In the genomic region with DNA sequence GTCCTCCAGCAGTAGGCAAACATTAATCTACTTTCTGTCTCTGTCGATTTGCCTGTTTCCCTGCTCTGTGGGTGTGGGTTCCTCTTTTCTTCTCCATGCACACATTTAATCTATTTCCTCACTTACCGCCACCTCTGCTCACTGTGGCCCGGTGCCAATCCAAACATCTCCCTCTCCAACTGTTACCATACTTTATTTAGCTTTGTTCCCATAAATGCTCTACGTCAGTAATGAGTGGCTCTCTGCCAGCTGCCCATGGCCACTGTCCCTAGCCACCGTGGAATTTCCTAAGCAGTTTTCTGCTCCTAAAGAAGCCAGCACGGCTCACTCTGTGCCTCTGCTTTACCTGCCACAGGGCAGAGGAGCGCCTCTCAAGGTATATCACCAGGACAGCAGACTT, we compare ENCODE assay signal across 1 cellular context.
A peak's percentile ranks its signal among the peaks of the same experiment; 100 is the strongest.
TF ChIP-seq lines count a peak whose summit lies in the region.

No MANE protein-coding gene starts in this region.

TF ChIP-seq in HepG2, 621 proteins besides CTCF, POLR2A, EP300 and RAD21 (continued from another document and continues in another):
- TF ChIP-seq, protein P1, sequence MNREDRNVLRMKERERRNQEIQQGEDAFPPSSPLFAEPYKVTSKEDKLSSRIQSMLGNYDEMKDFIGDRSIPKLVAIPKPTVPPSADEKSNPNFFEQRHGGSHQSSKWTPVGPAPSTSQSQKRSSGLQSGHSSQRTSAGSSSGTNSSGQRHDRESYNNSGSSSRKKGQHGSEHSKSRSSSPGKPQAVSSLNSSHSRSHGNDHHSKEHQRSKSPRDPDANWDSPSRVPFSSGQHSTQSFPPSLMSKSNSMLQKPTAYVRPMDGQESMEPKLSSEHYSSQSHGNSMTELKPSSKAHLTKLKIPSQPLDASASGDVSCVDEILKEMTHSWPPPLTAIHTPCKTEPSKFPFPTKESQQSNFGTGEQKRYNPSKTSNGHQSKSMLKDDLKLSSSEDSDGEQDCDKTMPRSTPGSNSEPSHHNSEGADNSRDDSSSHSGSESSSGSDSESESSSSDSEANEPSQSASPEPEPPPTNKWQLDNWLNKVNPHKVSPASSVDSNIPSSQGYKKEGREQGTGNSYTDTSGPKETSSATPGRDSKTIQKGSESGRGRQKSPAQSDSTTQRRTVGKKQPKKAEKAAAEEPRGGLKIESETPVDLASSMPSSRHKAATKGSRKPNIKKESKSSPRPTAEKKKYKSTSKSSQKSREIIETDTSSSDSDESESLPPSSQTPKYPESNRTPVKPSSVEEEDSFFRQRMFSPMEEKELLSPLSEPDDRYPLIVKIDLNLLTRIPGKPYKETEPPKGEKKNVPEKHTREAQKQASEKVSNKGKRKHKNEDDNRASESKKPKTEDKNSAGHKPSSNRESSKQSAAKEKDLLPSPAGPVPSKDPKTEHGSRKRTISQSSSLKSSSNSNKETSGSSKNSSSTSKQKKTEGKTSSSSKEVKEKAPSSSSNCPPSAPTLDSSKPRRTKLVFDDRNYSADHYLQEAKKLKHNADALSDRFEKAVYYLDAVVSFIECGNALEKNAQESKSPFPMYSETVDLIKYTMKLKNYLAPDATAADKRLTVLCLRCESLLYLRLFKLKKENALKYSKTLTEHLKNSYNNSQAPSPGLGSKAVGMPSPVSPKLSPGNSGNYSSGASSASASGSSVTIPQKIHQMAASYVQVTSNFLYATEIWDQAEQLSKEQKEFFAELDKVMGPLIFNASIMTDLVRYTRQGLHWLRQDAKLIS (CRISPR knock-in tag; IDR thresholded peaks at IDR 0.05) = no peak
- TF ChIP-seq, protein P2, sequence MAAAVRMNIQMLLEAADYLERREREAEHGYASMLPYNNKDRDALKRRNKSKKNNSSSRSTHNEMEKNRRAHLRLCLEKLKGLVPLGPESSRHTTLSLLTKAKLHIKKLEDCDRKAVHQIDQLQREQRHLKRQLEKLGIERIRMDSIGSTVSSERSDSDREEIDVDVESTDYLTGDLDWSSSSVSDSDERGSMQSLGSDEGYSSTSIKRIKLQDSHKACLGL (CRISPR knock-in tag; IDR thresholded peaks at IDR 0.05) = no peak
- TF ChIP-seq, protein P3, sequence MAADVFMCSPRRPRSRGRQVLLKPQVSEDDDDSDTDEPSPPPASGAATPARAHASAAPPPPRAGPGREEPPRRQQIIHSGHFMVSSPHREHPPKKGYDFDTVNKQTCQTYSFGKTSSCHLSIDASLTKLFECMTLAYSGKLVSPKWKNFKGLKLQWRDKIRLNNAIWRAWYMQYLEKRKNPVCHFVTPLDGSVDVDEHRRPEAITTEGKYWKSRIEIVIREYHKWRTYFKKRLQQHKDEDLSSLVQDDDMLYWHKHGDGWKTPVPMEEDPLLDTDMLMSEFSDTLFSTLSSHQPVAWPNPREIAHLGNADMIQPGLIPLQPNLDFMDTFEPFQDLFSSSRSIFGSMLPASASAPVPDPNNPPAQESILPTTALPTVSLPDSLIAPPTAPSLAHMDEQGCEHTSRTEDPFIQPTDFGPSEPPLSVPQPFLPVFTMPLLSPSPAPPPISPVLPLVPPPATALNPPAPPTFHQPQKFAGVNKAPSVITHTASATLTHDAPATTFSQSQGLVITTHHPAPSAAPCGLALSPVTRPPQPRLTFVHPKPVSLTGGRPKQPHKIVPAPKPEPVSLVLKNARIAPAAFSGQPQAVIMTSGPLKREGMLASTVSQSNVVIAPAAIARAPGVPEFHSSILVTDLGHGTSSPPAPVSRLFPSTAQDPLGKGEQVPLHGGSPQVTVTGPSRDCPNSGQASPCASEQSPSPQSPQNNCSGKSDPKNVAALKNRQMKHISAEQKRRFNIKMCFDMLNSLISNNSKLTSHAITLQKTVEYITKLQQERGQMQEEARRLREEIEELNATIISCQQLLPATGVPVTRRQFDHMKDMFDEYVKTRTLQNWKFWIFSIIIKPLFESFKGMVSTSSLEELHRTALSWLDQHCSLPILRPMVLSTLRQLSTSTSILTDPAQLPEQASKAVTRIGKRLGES (CRISPR knock-in tag; IDR thresholded peaks at IDR 0.05; ENCODE audit: borderline replicate concordance) = no peak
- no peak for TF ChIP-seq ZNF264 (CRISPR knock-in tag; IDR thresholded peaks at IDR 0.05)
- TF ChIP-seq ZZZ3 (CRISPR knock-in tag; IDR thresholded peaks at IDR 0.05; ENCODE audit: borderline replicate concordance) = no peak
- no peak for TF ChIP-seq ZNF101 (CRISPR knock-in tag; IDR thresholded peaks at IDR 0.05; ENCODE audit: borderline replicate concordance, low read depth)
- TF ChIP-seq, protein P4, sequence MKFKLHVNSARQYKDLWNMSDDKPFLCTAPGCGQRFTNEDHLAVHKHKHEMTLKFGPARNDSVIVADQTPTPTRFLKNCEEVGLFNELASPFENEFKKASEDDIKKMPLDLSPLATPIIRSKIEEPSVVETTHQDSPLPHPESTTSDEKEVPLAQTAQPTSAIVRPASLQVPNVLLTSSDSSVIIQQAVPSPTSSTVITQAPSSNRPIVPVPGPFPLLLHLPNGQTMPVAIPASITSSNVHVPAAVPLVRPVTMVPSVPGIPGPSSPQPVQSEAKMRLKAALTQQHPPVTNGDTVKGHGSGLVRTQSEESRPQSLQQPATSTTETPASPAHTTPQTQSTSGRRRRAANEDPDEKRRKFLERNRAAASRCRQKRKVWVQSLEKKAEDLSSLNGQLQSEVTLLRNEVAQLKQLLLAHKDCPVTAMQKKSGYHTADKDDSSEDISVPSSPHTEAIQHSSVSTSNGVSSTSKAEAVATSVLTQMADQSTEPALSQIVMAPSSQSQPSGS (CRISPR knock-in tag; IDR thresholded peaks at IDR 0.05) = no peak
- TF ChIP-seq NRL (CRISPR knock-in tag; IDR thresholded peaks at IDR 0.05; ENCODE audit: borderline replicate concordance) = no peak
- no peak for TF ChIP-seq ZNF556 (CRISPR knock-in tag; IDR thresholded peaks at IDR 0.05; ENCODE audit: borderline replicate concordance)
- TF ChIP-seq SP5 (CRISPR knock-in tag; IDR thresholded peaks at IDR 0.05; ENCODE audit: borderline replicate concordance, low read depth) = no peak
- TF ChIP-seq ZNF550 (CRISPR knock-in tag; IDR thresholded peaks at IDR 0.05; ENCODE audit: borderline replicate concordance) = no peak
- no peak for TF ChIP-seq ZNF570 (CRISPR knock-in tag; IDR thresholded peaks at IDR 0.05; ENCODE audit: borderline replicate concordance)
- TF ChIP-seq, protein P5, sequence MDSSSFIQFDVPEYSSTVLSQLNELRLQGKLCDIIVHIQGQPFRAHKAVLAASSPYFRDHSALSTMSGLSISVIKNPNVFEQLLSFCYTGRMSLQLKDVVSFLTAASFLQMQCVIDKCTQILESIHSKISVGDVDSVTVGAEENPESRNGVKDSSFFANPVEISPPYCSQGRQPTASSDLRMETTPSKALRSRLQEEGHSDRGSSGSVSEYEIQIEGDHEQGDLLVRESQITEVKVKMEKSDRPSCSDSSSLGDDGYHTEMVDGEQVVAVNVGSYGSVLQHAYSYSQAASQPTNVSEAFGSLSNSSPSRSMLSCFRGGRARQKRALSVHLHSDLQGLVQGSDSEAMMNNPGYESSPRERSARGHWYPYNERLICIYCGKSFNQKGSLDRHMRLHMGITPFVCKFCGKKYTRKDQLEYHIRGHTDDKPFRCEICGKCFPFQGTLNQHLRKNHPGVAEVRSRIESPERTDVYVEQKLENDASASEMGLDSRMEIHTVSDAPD (CRISPR knock-in tag; IDR thresholded peaks at IDR 0.05) = no peak
- TF ChIP-seq MEIS1 (CRISPR knock-in tag; IDR thresholded peaks at IDR 0.05; ENCODE audit: borderline replicate concordance) = no peak
- TF ChIP-seq, protein P6, sequence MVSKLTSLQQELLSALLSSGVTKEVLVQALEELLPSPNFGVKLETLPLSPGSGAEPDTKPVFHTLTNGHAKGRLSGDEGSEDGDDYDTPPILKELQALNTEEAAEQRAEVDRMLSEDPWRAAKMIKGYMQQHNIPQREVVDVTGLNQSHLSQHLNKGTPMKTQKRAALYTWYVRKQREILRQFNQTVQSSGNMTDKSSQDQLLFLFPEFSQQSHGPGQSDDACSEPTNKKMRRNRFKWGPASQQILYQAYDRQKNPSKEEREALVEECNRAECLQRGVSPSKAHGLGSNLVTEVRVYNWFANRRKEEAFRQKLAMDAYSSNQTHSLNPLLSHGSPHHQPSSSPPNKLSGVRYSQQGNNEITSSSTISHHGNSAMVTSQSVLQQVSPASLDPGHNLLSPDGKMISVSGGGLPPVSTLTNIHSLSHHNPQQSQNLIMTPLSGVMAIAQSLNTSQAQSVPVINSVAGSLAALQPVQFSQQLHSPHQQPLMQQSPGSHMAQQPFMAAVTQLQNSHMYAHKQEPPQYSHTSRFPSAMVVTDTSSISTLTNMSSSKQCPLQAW (CRISPR knock-in tag; IDR thresholded peaks at IDR 0.05) = peak; percentile 39; the same call in 1 of the 2 replicates
- TF ChIP-seq DMAP1 (CRISPR knock-in tag; IDR thresholded peaks at IDR 0.05) = no peak
- TF ChIP-seq CREB1 (IDR thresholded peaks at IDR 0.05) = no peak
- peak; percentile 77; the same call in 1 of the 2 replicates for TF ChIP-seq CREB1 (CRISPR knock-in tag; IDR thresholded peaks at IDR 0.05)
- no peak for TF ChIP-seq PCBP1 (IDR thresholded peaks at IDR 0.05; ENCODE audit: borderline replicate concordance, low read depth, low read length)
- TF ChIP-seq, protein P7, sequence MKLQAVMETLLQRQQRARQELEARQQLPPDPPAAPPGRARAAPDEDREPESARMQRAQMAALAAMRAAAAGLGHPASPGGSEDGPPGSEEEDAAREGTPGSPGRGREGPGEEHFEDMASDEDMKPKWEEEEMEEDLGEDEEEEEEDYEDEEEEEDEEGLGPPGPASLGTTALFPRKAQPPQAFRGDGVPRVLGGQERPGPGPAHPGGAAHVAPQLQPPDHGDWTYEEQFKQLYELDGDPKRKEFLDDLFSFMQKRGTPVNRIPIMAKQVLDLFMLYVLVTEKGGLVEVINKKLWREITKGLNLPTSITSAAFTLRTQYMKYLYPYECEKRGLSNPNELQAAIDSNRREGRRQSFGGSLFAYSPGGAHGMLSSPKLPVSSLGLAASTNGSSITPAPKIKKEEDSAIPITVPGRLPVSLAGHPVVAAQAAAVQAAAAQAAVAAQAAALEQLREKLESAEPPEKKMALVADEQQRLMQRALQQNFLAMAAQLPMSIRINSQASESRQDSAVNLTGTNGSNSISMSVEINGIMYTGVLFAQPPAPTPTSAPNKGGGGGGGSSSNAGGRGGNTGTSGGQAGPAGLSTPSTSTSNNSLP (IDR thresholded peaks at IDR 0.05; ENCODE audit: low read depth, low read length) = 0 out of 2 replicates have a peak, but pooled peaks have one; percentile 25
- TF ChIP-seq, protein P8, sequence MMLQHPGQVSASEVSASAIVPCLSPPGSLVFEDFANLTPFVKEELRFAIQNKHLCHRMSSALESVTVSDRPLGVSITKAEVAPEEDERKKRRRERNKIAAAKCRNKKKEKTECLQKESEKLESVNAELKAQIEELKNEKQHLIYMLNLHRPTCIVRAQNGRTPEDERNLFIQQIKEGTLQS (CRISPR knock-in tag; IDR thresholded peaks at IDR 0.05) = no peak
- no peak for TF ChIP-seq FOXO1 (CRISPR knock-in tag; IDR thresholded peaks at IDR 0.05)
- no peak for TF ChIP-seq GABPB1 (CRISPR knock-in tag; IDR thresholded peaks at IDR 0.05)
- TF ChIP-seq TBL1XR1 (IDR thresholded peaks at IDR 0.05; ENCODE audit: borderline replicate concordance, low read length, partially characterized antibody) = no peak
- TF ChIP-seq MXI1 (IDR thresholded peaks at IDR 0.05; ENCODE audit: borderline replicate concordance, low read depth, low read length) = no peak
- no peak for TF ChIP-seq ZSCAN25 (CRISPR knock-in tag; IDR thresholded peaks at IDR 0.05)
- TF ChIP-seq GPN1 (CRISPR knock-in tag; IDR thresholded peaks at IDR 0.05; ENCODE audit: borderline replicate concordance) = no peak
- no peak for TF ChIP-seq PAWR (CRISPR knock-in tag; IDR thresholded peaks at IDR 0.05; ENCODE audit: borderline replicate concordance)
- TF ChIP-seq NR2F6 (IDR thresholded peaks at IDR 0.05) = no peak
- peak; percentile 24; the same call in 1 of the 2 replicates for TF ChIP-seq NR2F6 (CRISPR knock-in tag; IDR thresholded peaks at IDR 0.05)
- no peak for TF ChIP-seq ZNF83 (CRISPR knock-in tag; IDR thresholded peaks at IDR 0.05; ENCODE audit: borderline replicate concordance)
- no peak for TF ChIP-seq TGIF2 (CRISPR knock-in tag; IDR thresholded peaks at IDR 0.05)
- no peak for TF ChIP-seq ZNF850 (CRISPR knock-in tag; conservative IDR thresholded peaks at IDR 0.05)
- TF ChIP-seq ZNF776 (CRISPR knock-in tag; IDR thresholded peaks at IDR 0.05) = no peak
- TF ChIP-seq ZEB1 (IDR thresholded peaks at IDR 0.05; ENCODE audit: insufficient replicate concordance, low read depth) = no peak
- TF ChIP-seq, protein P9, sequence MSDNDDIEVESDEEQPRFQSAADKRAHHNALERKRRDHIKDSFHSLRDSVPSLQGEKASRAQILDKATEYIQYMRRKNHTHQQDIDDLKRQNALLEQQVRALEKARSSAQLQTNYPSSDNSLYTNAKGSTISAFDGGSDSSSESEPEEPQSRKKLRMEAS (IDR thresholded peaks at IDR 0.05) = no peak
- no peak for TF ChIP-seq SPEN (CRISPR knock-in tag; IDR thresholded peaks at IDR 0.05; ENCODE audit: low read depth)
- TF ChIP-seq STAG1 (CRISPR knock-in tag; IDR thresholded peaks at IDR 0.05) = no peak
- TF ChIP-seq BRD4 (CRISPR knock-in tag; IDR thresholded peaks at IDR 0.05) = no peak
- no peak for TF ChIP-seq ZNF547 (CRISPR knock-in tag; IDR thresholded peaks at IDR 0.05)
- TF ChIP-seq SNRNP70 (IDR thresholded peaks at IDR 0.05; ENCODE audit: low read depth, low read length) = no peak
- TF ChIP-seq ZBTB3 (CRISPR knock-in tag; IDR thresholded peaks at IDR 0.05; ENCODE audit: borderline replicate concordance, low read depth) = no peak
- no peak; the same call in 1 of the 2 replicates for TF ChIP-seq ELF3 (CRISPR knock-in tag; IDR thresholded peaks at IDR 0.05)
- TF ChIP-seq TBP (CRISPR knock-in tag; IDR thresholded peaks at IDR 0.05) = no peak
- TF ChIP-seq ATF7-NPFF (CRISPR knock-in tag; IDR thresholded peaks at IDR 0.05; ENCODE audit: low read depth) = no peak
